In the genomic region with DNA sequence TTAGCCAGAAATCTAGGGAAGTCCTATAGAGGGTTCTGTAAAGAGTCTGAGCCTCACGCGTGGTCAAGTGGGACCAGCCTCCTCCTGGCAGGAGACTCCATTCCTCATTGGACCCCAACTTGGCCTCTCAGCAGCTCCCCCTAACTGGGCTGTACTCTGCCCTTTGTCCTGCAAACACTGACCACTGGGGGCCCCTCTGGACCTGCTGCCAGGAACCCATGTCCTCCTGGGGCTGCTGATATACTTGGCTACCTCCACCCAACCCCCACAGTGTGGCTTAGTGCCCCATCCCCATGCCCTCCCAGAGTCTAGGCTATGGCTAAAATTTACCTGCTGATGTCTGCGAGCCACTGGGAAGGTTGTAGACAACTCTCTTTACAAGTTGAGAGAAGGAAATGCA, we compare ENCODE assay signal across 1 cellular context.
TF ChIP-seq lines count a peak whose summit lies in the region.

No MANE protein-coding gene starts in this region.

TF ChIP-seq in HepG2, 621 proteins besides CTCF, POLR2A, EP300 and RAD21 (continued from another document):
- TF ChIP-seq, protein P1, sequence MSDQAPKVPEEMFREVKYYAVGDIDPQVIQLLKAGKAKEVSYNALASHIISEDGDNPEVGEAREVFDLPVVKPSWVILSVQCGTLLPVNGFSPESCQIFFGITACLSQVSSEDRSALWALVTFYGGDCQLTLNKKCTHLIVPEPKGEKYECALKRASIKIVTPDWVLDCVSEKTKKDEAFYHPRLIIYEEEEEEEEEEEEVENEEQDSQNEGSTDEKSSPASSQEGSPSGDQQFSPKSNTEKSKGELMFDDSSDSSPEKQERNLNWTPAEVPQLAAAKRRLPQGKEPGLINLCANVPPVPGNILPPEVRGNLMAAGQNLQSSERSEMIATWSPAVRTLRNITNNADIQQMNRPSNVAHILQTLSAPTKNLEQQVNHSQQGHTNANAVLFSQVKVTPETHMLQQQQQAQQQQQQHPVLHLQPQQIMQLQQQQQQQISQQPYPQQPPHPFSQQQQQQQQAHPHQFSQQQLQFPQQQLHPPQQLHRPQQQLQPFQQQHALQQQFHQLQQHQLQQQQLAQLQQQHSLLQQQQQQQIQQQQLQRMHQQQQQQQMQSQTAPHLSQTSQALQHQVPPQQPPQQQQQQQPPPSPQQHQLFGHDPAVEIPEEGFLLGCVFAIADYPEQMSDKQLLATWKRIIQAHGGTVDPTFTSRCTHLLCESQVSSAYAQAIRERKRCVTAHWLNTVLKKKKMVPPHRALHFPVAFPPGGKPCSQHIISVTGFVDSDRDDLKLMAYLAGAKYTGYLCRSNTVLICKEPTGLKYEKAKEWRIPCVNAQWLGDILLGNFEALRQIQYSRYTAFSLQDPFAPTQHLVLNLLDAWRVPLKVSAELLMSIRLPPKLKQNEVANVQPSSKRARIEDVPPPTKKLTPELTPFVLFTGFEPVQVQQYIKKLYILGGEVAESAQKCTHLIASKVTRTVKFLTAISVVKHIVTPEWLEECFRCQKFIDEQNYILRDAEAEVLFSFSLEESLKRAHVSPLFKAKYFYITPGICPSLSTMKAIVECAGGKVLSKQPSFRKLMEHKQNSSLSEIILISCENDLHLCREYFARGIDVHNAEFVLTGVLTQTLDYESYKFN (CRISPR knock-in tag; conservative IDR thresholded peaks at IDR 0.05) = no peak; the same call in 1 of the 2 replicates
- no peak for TF ChIP-seq EZH2 (conservative IDR thresholded peaks at IDR 0.05; ENCODE audit: low read depth, low read length)
- TF ChIP-seq, protein P2, sequence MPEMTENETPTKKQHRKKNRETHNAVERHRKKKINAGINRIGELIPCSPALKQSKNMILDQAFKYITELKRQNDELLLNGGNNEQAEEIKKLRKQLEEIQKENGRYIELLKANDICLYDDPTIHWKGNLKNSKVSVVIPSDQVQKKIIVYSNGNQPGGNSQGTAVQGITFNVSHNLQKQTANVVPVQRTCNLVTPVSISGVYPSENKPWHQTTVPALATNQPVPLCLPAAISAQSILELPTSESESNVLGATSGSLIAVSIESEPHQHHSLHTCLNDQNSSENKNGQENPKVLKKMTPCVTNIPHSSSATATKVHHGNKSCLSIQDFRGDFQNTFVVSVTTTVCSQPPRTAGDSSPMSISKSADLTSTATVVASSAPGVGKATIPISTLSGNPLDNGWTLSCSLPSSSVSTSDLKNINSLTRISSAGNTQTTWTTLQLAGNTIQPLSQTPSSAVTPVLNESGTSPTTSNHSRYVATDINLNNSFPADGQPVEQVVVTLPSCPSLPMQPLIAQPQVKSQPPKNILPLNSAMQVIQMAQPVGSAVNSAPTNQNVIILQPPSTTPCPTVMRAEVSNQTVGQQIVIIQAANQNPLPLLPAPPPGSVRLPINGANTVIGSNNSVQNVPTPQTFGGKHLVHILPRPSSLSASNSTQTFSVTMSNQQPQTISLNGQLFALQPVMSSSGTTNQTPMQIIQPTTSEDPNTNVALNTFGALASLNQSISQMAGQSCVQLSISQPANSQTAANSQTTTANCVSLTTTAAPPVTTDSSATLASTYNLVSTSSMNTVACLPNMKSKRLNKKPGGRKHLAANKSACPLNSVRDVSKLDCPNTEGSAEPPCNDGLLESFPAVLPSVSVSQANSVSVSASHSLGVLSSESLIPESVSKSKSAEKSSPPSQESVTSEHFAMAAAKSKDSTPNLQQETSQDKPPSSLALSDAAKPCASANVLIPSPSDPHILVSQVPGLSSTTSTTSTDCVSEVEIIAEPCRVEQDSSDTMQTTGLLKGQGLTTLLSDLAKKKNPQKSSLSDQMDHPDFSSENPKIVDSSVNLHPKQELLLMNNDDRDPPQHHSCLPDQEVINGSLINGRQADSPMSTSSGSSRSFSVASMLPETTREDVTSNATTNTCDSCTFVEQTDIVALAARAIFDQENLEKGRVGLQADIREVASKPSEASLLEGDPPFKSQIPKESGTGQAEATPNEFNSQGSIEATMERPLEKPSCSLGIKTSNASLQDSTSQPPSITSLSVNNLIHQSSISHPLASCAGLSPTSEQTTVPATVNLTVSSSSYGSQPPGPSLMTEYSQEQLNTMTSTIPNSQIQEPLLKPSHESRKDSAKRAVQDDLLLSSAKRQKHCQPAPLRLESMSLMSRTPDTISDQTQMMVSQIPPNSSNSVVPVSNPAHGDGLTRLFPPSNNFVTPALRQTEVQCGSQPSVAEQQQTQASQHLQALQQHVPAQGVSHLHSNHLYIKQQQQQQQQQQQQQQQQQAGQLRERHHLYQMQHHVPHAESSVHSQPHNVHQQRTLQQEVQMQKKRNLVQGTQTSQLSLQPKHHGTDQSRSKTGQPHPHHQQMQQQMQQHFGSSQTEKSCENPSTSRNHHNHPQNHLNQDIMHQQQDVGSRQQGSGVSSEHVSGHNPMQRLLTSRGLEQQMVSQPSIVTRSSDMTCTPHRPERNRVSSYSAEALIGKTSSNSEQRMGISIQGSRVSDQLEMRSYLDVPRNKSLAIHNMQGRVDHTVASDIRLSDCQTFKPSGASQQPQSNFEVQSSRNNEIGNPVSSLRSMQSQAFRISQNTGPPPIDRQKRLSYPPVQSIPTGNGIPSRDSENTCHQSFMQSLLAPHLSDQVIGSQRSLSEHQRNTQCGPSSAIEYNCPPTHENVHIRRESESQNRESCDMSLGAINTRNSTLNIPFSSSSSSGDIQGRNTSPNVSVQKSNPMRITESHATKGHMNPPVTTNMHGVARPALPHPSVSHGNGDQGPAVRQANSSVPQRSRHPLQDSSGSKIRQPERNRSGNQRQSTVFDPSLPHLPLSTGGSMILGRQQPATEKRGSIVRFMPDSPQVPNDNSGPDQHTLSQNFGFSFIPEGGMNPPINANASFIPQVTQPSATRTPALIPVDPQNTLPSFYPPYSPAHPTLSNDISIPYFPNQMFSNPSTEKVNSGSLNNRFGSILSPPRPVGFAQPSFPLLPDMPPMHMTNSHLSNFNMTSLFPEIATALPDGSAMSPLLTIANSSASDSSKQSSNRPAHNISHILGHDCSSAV (CRISPR knock-in tag; IDR thresholded peaks at IDR 0.05; ENCODE audit: borderline replicate concordance) = no peak
- TF ChIP-seq HNF4A (CRISPR knock-in tag; IDR thresholded peaks at IDR 0.05) = peak; percentile 30; the same call in 1 of the 2 replicates
- TF ChIP-seq, protein P3, sequence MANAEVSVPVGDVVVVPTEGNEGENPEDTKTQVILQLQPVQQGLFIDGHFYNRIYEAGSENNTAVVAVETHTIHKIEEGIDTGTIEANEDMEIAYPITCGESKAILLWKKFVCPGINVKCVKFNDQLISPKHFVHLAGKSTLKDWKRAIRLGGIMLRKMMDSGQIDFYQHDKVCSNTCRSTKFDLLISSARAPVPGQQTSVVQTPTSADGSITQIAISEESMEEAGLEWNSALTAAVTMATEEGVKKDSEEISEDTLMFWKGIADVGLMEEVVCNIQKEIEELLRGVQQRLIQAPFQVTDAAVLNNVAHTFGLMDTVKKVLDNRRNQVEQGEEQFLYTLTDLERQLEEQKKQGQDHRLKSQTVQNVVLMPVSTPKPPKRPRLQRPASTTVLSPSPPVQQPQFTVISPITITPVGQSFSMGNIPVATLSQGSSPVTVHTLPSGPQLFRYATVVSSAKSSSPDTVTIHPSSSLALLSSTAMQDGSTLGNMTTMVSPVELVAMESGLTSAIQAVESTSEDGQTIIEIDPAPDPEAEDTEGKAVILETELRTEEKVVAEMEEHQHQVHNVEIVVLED (CRISPR knock-in tag; IDR thresholded peaks at IDR 0.05; ENCODE audit: borderline replicate concordance) = no peak
- TF ChIP-seq PHF5A (CRISPR knock-in tag; IDR thresholded peaks at IDR 0.05; ENCODE audit: low read depth, unreplicated experiment) = no peak
- TF ChIP-seq JUNB (CRISPR knock-in tag; IDR thresholded peaks at IDR 0.05; ENCODE audit: borderline replicate concordance) = no peak
- TF ChIP-seq MED8 (CRISPR knock-in tag; IDR thresholded peaks at IDR 0.05; ENCODE audit: insufficient replicate concordance) = no peak
TF ChIP-seq in HepG2: peak in this region for 6.
